ENCODE assay signal across 8 cellular contexts in genomic region chr12:68609955-68610434, GRCh38. TPM values are rescaled to one million over a fixed set of nuclear protein-coding genes. Genes with fewer than 3 reads are reported as not detected.
A peak's percentile ranks its signal among the peaks of the same experiment; 100 is the strongest.
DNase-seq lines count a peak whose midpoint lies in the region; ATAC-seq, FAIRE-seq and TF ChIP-seq lines count a peak whose summit lies in the region.

No MANE protein-coding gene starts in this region.

- peak overlapping the region; percentile 99 for H3K27ac ChIP-seq in HUES48 (ENCODE audit: low read depth, low read length)
- peak overlapping the region; percentile 97 to 98 for H3K27ac ChIP-seq in right atrium auricular region
- peak overlapping the region; percentile 78 to 100 for H3K27ac ChIP-seq in small intestine (ENCODE audit: low read depth in 1 of 2, low read length in 1 of 2)

- no peak for TF ChIP-seq CTCF in right atrium auricular region (IDR thresholded peaks at IDR 0.05)

- H3K4me1 Mint-ChIP-seq in activated T-helper 17 cell treated with anti-CD3 and anti-CD28 coated beads, Interleukin-2, amount 50 U/mL, for 72 hours: peaks cover 33% of the 10 kb centered on the region

- H3K9ac ChIP-seq in HUES48 (ENCODE audit: low read depth, low read length): peak overlapping the region; percentile 98

- H3K36me3 Mint-ChIP-seq in activated T-helper 17 cell treated with anti-CD3 and anti-CD28 coated beads, Interleukin-2, amount 50 U/mL, for 72 hours (ENCODE audit: low read depth): peaks cover 38% of the 10 kb centered on the region

- no peak for FAIRE-seq in small intestine (lab: Jason Lieb, UNC)

- H3K9me3 Mint-ChIP-seq in activated T-helper 17 cell treated with anti-CD3 and anti-CD28 coated beads, Interleukin-2, amount 50 U/mL, for 72 hours: no peaks in the 10 kb centered on the region

- peak overlapping the region; percentile 98 for H3K4me3 Mint-ChIP-seq in activated T-helper 17 cell treated with anti-CD3 and anti-CD28 coated beads, Interleukin-2, amount 50 U/mL, for 72 hours

- peak; percentile 15 for DNase-seq in Ammon's horn (ENCODE audit: low spot score)
- no peak for DNase-seq in right atrium auricular region (ENCODE audit: low spot score)
- DNase-seq in small intestine: peak; percentile 19

- no peaks in the 10 kb centered on the region for H3K27me3 Mint-ChIP-seq in activated T-helper 17 cell treated with anti-CD3 and anti-CD28 coated beads, Interleukin-2, amount 50 U/mL, for 72 hours

- H3K36me3 ChIP-seq in HUES48 (ENCODE audit: control insufficient read depth, insufficient read depth, low read length) (no peaks in the 10 kb centered on the region; the same call in 1 of the 2 replicates), right atrium auricular region (no peaks in the 10 kb centered on the region), small intestine (ENCODE audit: control insufficient read depth in 2 of 2, insufficient read depth in 2 of 2, low read length in 2 of 2) (no peaks in the 10 kb centered on the region)

- H3K4me1 ChIP-seq in HUES48 (ENCODE audit: control insufficient read depth, insufficient read depth, low read length) (peaks cover 50% of the 10 kb centered on the region), right atrium auricular region (peaks cover 0 to 35% of the 10 kb centered on the region in 2 donors), small intestine (ENCODE audit: control insufficient read depth in 2 of 2, insufficient read depth in 1 of 2, low read depth in 1 of 2, low read length in 1 of 2) (peaks cover 3 to 6% of the 10 kb centered on the region in 2 donors)

- 2 to 9% (median 8%) methylated on average over 13 of the region's 13 CpGs for WGBS in small intestine, 3 donors

- H3K9me3 ChIP-seq in HUES48 (ENCODE audit: control insufficient read depth, insufficient read depth, low read length) (no peaks in the 10 kb centered on the region), right atrium auricular region (no peaks in the 10 kb centered on the region), small intestine (ENCODE audit: control insufficient read depth, low read depth) (no peaks in the 10 kb centered on the region)

- H3K27me3 ChIP-seq in HUES48 (ENCODE audit: control insufficient read depth, insufficient read depth, low read length) (no peaks in the 10 kb centered on the region), right atrium auricular region (no peaks in the 10 kb centered on the region), small intestine (ENCODE audit: control insufficient read depth in 2 of 2, insufficient read depth in 2 of 2, low read length in 2 of 2) (no peaks in the 10 kb centered on the region)

- peak overlapping the region; percentile 100 for H3K27ac Mint-ChIP-seq in activated T-helper 17 cell treated with anti-CD3 and anti-CD28 coated beads, Interleukin-2, amount 50 U/mL, for 72 hours

- H3K4me3 ChIP-seq in HUES48 (ENCODE audit: low read depth, low read length) (peak overlapping the region; percentile 96), right atrium auricular region (peak overlapping the region; percentile 67 to 80), small intestine (ENCODE audit: low read depth in 1 of 2, low read length in 2 of 2) (peak overlapping the region; percentile 93 to 100)

- no peak for ATAC-seq in activated T-helper 17 cell treated with anti-CD3 and anti-CD28 coated beads, Interleukin-2, amount 50 U/mL, for 72 hours (replicated peaks)
- ATAC-seq in HG03378 (IDR thresholded peaks at IDR 0.05; ENCODE audit: unreplicated experiment) (no peak), GM21825 (IDR thresholded peaks at IDR 0.05; ENCODE audit: unreplicated experiment) (no peak), GM18520 (IDR thresholded peaks at IDR 0.05; ENCODE audit: unreplicated experiment) (no peak)

RNA-seq across cellular contexts. Expression of gene RAP1B, which starts 0.7 kb away (rescaled TPM):
- total RNA-seq in activated T-helper 17 cell treated with anti-CD3 and anti-CD28 coated beads, Interleukin-2, amount 50 U/mL, for 72 hours: 100 to 1,000 TPM; 158 to 238 TPM
- total RNA-seq in right atrium auricular region: 10 to 100 TPM; 73.1 to 74.6 TPM
- polyA plus RNA-seq in small intestine: 100 to 1,000 TPM; 106 to 139 (median 121) TPM
